In genomic region chr12:5568325-5568981, GRCh38 we compare ENCODE assay signal across 1 cellular context.
A peak's percentile ranks its signal among the peaks of the same experiment; 100 is the strongest.
TF ChIP-seq lines count a peak whose summit lies in the region.

No MANE protein-coding gene starts in this region.

TF ChIP-seq in HepG2, 621 proteins besides CTCF, POLR2A, EP300 and RAD21 (continued from another document and continues in another):
- TF ChIP-seq, protein P1, sequence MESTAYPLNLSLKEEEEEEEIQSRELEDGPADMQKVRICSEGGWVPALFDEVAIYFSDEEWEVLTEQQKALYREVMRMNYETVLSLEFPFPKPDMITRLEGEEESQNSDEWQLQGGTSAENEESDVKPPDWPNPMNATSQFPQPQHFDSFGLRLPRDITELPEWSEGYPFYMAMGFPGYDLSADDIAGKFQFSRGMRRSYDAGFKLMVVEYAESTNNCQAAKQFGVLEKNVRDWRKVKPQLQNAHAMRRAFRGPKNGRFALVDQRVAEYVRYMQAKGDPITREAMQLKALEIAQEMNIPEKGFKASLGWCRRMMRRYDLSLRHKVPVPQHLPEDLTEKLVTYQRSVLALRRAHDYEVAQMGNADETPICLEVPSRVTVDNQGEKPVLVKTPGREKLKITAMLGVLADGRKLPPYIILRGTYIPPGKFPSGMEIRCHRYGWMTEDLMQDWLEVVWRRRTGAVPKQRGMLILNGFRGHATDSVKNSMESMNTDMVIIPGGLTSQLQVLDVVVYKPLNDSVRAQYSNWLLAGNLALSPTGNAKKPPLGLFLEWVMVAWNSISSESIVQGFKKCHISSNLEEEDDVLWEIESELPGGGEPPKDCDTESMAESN (CRISPR knock-in tag; conservative IDR thresholded peaks at IDR 0.05), result 0 out of 2 replicates have a peak, but pooled peaks have one; percentile 46
- TF ChIP-seq, protein P2, sequence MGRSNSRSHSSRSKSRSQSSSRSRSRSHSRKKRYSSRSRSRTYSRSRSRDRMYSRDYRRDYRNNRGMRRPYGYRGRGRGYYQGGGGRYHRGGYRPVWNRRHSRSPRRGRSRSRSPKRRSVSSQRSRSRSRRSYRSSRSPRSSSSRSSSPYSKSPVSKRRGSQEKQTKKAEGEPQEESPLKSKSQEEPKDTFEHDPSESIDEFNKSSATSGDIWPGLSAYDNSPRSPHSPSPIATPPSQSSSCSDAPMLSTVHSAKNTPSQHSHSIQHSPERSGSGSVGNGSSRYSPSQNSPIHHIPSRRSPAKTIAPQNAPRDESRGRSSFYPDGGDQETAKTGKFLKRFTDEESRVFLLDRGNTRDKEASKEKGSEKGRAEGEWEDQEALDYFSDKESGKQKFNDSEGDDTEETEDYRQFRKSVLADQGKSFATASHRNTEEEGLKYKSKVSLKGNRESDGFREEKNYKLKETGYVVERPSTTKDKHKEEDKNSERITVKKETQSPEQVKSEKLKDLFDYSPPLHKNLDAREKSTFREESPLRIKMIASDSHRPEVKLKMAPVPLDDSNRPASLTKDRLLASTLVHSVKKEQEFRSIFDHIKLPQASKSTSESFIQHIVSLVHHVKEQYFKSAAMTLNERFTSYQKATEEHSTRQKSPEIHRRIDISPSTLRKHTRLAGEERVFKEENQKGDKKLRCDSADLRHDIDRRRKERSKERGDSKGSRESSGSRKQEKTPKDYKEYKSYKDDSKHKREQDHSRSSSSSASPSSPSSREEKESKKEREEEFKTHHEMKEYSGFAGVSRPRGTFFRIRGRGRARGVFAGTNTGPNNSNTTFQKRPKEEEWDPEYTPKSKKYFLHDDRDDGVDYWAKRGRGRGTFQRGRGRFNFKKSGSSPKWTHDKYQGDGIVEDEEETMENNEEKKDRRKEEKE (IDR thresholded peaks at IDR 0.05), result no peak
- TF ChIP-seq SCMH1 (CRISPR knock-in tag; IDR thresholded peaks at IDR 0.05; ENCODE audit: borderline replicate concordance) (no peak), POGZ (CRISPR knock-in tag; IDR thresholded peaks at IDR 0.05) (no peak), JUN (CRISPR knock-in tag; IDR thresholded peaks at IDR 0.05) (peak; percentile 61; the same call in 1 of the 2 replicates), ATAD3A (CRISPR knock-in tag; IDR thresholded peaks at IDR 0.05) (no peak), DBP (CRISPR knock-in tag; IDR thresholded peaks at IDR 0.05; ENCODE audit: not compliant biosample characterization) (no peak), NCOA5 (CRISPR knock-in tag; IDR thresholded peaks at IDR 0.05) (no peak), ZNF121 (CRISPR knock-in tag; IDR thresholded peaks at IDR 0.05) (no peak), HNF1B (CRISPR knock-in tag; IDR thresholded peaks at IDR 0.05) (no peak), PCBP1 (IDR thresholded peaks at IDR 0.05; ENCODE audit: borderline replicate concordance, low read depth, low read length) (no peak), ZMYM4 (CRISPR knock-in tag; IDR thresholded peaks at IDR 0.05) (no peak), RBM22 (optimal IDR thresholded peaks at IDR 0.05; ENCODE audit: low read length) (no peak), SPEN (CRISPR knock-in tag; IDR thresholded peaks at IDR 0.05; ENCODE audit: low read depth) (no peak), GMEB2 (CRISPR knock-in tag; IDR thresholded peaks at IDR 0.05; ENCODE audit: low read depth) (no peak), RARA (CRISPR knock-in tag; IDR thresholded peaks at IDR 0.05) (peak; percentile 46; the same call in 1 of the 2 replicates), NR2F6 (IDR thresholded peaks at IDR 0.05) (no peak), NR2F6 (CRISPR knock-in tag; IDR thresholded peaks at IDR 0.05) (peak; percentile 32; the same call in 1 of the 2 replicates), ZBTB10 (CRISPR knock-in tag; IDR thresholded peaks at IDR 0.05; ENCODE audit: borderline replicate concordance) (no peak), MBNL3 (CRISPR knock-in tag; conservative IDR thresholded peaks at IDR 0.05) (no peak), STAT5B (CRISPR knock-in tag; IDR thresholded peaks at IDR 0.05) (no peak), MIER3 (CRISPR knock-in tag; IDR thresholded peaks at IDR 0.05; ENCODE audit: borderline replicate concordance) (no peak), GTF2F1 (IDR thresholded peaks at IDR 0.05; ENCODE audit: low read length) (no peak), CEBPG (CRISPR knock-in tag; IDR thresholded peaks at IDR 0.05) (peak; percentile 66), MYC (CRISPR knock-in tag; IDR thresholded peaks at IDR 0.05; ENCODE audit: borderline replicate concordance) (no peak), ZNF772 (CRISPR knock-in tag; IDR thresholded peaks at IDR 0.05) (no peak), MTA3 (CRISPR knock-in tag; IDR thresholded peaks at IDR 0.05) (no peak), NR3C1 (CRISPR knock-in tag; IDR thresholded peaks at IDR 0.05) (no peak), HOXD1 (CRISPR knock-in tag; IDR thresholded peaks at IDR 0.05) (no peak), ZFP36L1 (CRISPR knock-in tag; IDR thresholded peaks at IDR 0.05) (no peak), ZBTB20 (CRISPR knock-in tag; IDR thresholded peaks at IDR 0.05; ENCODE audit: borderline replicate concordance, low read depth) (no peak), ELF1 (CRISPR knock-in tag; IDR thresholded peaks at IDR 0.05) (no peak), FOXA3 (CRISPR knock-in tag; IDR thresholded peaks at IDR 0.05) (peak; percentile 88), ETS1 (CRISPR knock-in tag; IDR thresholded peaks at IDR 0.05) (no peak)
- TF ChIP-seq, protein P3, sequence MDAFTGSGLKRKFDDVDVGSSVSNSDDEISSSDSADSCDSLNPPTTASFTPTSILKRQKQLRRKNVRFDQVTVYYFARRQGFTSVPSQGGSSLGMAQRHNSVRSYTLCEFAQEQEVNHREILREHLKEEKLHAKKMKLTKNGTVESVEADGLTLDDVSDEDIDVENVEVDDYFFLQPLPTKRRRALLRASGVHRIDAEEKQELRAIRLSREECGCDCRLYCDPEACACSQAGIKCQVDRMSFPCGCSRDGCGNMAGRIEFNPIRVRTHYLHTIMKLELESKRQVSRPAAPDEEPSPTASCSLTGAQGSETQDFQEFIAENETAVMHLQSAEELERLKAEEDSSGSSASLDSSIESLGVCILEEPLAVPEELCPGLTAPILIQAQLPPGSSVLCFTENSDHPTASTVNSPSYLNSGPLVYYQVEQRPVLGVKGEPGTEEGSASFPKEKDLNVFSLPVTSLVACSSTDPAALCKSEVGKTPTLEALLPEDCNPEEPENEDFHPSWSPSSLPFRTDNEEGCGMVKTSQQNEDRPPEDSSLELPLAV (CRISPR knock-in tag; conservative IDR thresholded peaks at IDR 0.05; ENCODE audit: low read depth), result no peak
- TF ChIP-seq, protein P4, sequence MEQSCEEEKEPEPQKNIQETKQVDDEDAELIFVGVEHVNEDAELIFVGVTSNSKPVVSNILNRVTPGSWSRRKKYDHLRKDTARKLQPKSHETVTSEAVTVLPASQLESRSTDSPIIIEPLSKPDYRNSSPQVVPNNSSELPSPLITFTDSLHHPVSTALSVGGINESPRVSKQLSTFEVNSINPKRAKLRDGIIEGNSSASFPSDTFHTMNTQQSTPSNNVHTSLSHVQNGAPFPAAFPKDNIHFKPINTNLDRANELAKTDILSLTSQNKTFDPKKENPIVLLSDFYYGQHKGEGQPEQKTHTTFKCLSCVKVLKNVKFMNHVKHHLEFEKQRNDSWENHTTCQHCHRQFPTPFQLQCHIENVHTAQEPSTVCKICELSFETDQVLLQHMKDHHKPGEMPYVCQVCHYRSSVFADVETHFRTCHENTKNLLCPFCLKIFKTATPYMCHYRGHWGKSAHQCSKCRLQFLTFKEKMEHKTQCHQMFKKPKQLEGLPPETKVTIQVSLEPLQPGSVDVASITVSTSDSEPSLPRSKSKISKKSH (CRISPR knock-in tag; IDR thresholded peaks at IDR 0.05; ENCODE audit: borderline replicate concordance), result no peak
- TF ChIP-seq, protein P5, sequence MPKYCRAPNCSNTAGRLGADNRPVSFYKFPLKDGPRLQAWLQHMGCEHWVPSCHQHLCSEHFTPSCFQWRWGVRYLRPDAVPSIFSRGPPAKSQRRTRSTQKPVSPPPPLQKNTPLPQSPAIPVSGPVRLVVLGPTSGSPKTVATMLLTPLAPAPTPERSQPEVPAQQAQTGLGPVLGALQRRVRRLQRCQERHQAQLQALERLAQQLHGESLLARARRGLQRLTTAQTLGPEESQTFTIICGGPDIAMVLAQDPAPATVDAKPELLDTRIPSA (CRISPR knock-in tag; IDR thresholded peaks at IDR 0.05; ENCODE audit: borderline replicate concordance), result no peak
- TF ChIP-seq, protein P6, sequence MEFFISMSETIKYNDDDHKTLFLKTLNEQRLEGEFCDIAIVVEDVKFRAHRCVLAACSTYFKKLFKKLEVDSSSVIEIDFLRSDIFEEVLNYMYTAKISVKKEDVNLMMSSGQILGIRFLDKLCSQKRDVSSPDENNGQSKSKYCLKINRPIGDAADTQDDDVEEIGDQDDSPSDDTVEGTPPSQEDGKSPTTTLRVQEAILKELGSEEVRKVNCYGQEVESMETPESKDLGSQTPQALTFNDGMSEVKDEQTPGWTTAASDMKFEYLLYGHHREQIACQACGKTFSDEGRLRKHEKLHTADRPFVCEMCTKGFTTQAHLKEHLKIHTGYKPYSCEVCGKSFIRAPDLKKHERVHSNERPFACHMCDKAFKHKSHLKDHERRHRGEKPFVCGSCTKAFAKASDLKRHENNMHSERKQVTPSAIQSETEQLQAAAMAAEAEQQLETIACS (CRISPR knock-in tag; IDR thresholded peaks at IDR 0.05), result no peak
- TF ChIP-seq, protein P7, sequence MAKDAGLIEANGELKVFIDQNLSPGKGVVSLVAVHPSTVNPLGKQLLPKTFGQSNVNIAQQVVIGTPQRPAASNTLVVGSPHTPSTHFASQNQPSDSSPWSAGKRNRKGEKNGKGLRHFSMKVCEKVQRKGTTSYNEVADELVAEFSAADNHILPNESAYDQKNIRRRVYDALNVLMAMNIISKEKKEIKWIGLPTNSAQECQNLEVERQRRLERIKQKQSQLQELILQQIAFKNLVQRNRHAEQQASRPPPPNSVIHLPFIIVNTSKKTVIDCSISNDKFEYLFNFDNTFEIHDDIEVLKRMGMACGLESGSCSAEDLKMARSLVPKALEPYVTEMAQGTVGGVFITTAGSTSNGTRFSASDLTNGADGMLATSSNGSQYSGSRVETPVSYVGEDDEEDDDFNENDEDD (CRISPR knock-in tag; IDR thresholded peaks at IDR 0.05; ENCODE audit: borderline replicate concordance), result no peak
